11 cellular contexts compared by ENCODE assay signal in genomic region chr2:64943387-64944150, GRCh38. TPM values are rescaled to one million over a fixed set of nuclear protein-coding genes. Genes with fewer than 3 reads are reported as not detected.
DNase-seq lines count a peak whose midpoint lies in the region; ATAC-seq and TF ChIP-seq lines count a peak whose summit lies in the region.
"Had no signal": no experiment of that assay in that cellular context is flagged by ENCODE, and none has a peak within 500 bp of the region (broad histone marks: within the 10 kb centered on the region; RNA-seq: fewer than 3 reads in every experiment).

No MANE protein-coding gene starts in this region.

- H3K4me3 Mint-ChIP-seq in activated CD4-positive, alpha-beta T cell treated with anti-CD3 and anti-CD28 coated beads, Interleukin-2, amount 10 ng/mL, durations not matched to agents 7 days and 5 days, result no peak overlapping the region
- H3K4me3 Mint-ChIP-seq: stimulated activated naive CD8-positive, alpha-beta T cell treated with anti-CD3 and anti-CD28 coated beads, Interleukin-15, Interleukin-2, amounts not matched to agents 100 ng/mL and 50 ng/mL, for 24 hours had no signal

- peak overlapping the region; percentile 78 to 88 (median 86) for H3K27ac ChIP-seq in gastrocnemius medialis

- peak; percentile 13 to 66 for TF ChIP-seq POLR2A in gastrocnemius medialis (IDR thresholded peaks at IDR 0.05)

- H3K27ac Mint-ChIP-seq in activated CD4-positive, alpha-beta T cell treated with anti-CD3 and anti-CD28 coated beads, Interleukin-2, amount 10 ng/mL, durations not matched to agents 7 days and 5 days, result no peak overlapping the region

- H3K36me3 ChIP-seq in gastrocnemius medialis, result no peaks in the 10 kb centered on the region

- no peaks in the 10 kb centered on the region for H3K9me3 ChIP-seq in gastrocnemius medialis

- H3K27me3 Mint-ChIP-seq in activated CD4-positive, alpha-beta T cell treated with anti-CD3 and anti-CD28 coated beads, Interleukin-2, amount 10 ng/mL, durations not matched to agents 7 days and 5 days, result no peaks in the 10 kb centered on the region
- H3K27me3 Mint-ChIP-seq: stimulated activated naive CD8-positive, alpha-beta T cell treated with anti-CD3 and anti-CD28 coated beads, Interleukin-15, Interleukin-2, amounts not matched to agents 100 ng/mL and 50 ng/mL, for 24 hours had no signal

- intact Hi-C loops in Right ventricle myocardium superior (cut with DNase I), result no loop called here
- intact Hi-C loops in gastrocnemius medialis (cut with DNase I; ENCODE audit: low total_unique reads), result loop anchor here (1.0 to 10.0 kb wide), 2 partner anchors 32 to 491 kb away; partner anchors contain the start of gene SPRED2

- POLR2A ChIA-PET in activated CD4-positive, alpha-beta T cell treated with anti-CD3 and anti-CD28 coated beads, Interleukin-2, amount 10 ng/mL, durations not matched to agents 7 days and 5 days (lab: Charles Lee), result no interaction called here

- peak; percentile 98 for DNase-seq in G401 (ENCODE audit: low spot score)
- peak; percentile 90 for DNase-seq in SIG-M5 treated with dmso at 0.1 percent for 504 hours (lab: John Stamatoyannopoulos, UW; ENCODE audit: unreplicated experiment)
- DNase-seq in Right ventricle myocardium superior, result peak; percentile 71
- peak; percentile 90 to 98 for DNase-seq in gastrocnemius medialis
- DNase-seq in stimulated activated naive CD4-positive, alpha-beta T cell treated with Interleukin-2 at 50 U/mL for 16 hours (lab: John Stamatoyannopoulos, UW), result no peak
- DNase-seq in NCI-H1417 treated with DMSO at 0.1 percent for 48 hours (lab: John Stamatoyannopoulos, UW), result no peak
- DNase-seq in activated CD4-positive, alpha-beta T cell treated with anti-CD3 and anti-CD28 coated beads, Interleukin-2, amount 10 ng/mL, durations not matched to agents 7 days and 5 days, result no peak
- DNase-seq: activated CD4-positive, CD25-positive, alpha-beta regulatory T cell treated with anti-CD3 and anti-CD28 coated beads, Interleukin-2, amount 50 U/mL, for 72 hours; NCI-H1930 had no signal

- peaks cover 4% of the 10 kb centered on the region for H3K9me3 Mint-ChIP-seq in activated CD4-positive, alpha-beta T cell treated with anti-CD3 and anti-CD28 coated beads, Interleukin-2, amount 10 ng/mL, durations not matched to agents 7 days and 5 days
- H3K9me3 Mint-ChIP-seq: stimulated activated naive CD8-positive, alpha-beta T cell treated with anti-CD3 and anti-CD28 coated beads, Interleukin-15, Interleukin-2, amounts not matched to agents 100 ng/mL and 50 ng/mL, for 24 hours had no signal

- peaks cover 61% of the 10 kb centered on the region for H3K4me1 Mint-ChIP-seq in activated CD4-positive, alpha-beta T cell treated with anti-CD3 and anti-CD28 coated beads, Interleukin-2, amount 10 ng/mL, durations not matched to agents 7 days and 5 days

- H3K27me3 ChIP-seq in gastrocnemius medialis, result no peaks in the 10 kb centered on the region

- H3K36me3 Mint-ChIP-seq in activated CD4-positive, alpha-beta T cell treated with anti-CD3 and anti-CD28 coated beads, Interleukin-2, amount 10 ng/mL, durations not matched to agents 7 days and 5 days (ENCODE audit: low read depth), result peaks cover 10% of the 10 kb centered on the region

- H3K4me3 ChIP-seq in gastrocnemius medialis, result no peak overlapping the region

- in situ Hi-C loops in G401 (cut with HindIII; ENCODE audit: low sequenced_read_pairs) (no loop called here), gastrocnemius medialis (cut with MboI; ENCODE audit: low sequenced_read_pairs in 4 of 4) (no loop called here)

- ATAC-seq in Right ventricle myocardium superior (ENCODE audit: poor library complexity) (peak; percentile 76), gastrocnemius medialis (peak; percentile 92 to 94), GM19324 (IDR thresholded peaks at IDR 0.05; ENCODE audit: low FRiP score, unreplicated experiment) (no peak)

- CTCF ChIA-PET in activated CD4-positive, alpha-beta T cell treated with anti-CD3 and anti-CD28 coated beads, Interleukin-2, amount 10 ng/mL, durations not matched to agents 7 days and 5 days (lab: Charles Lee), result interaction anchor here (0.7 to 1.7 kb wide), 7 partner anchors 10 to 278 kb away, joined by 3 to 4 read pairs (median 3); no protein-coding TSS in a partner anchor

- H3K4me1 ChIP-seq in gastrocnemius medialis, result peaks cover 36 to 39% of the 10 kb centered on the region in 2 donors

- no peak for TF ChIP-seq CTCF in gastrocnemius medialis (IDR thresholded peaks at IDR 0.05 in 4 of 5, conservative IDR thresholded peaks at IDR 0.05 in 1 of 5)

RNA-seq across cellular contexts. Expression of gene SLC1A4, which starts 45.6 kb away (rescaled TPM):
- total RNA-seq in G401 (2014; rRNA removed; shearing (Covaris generic)), result 2.8 and 3.6 TPM in 2 replicates
- total RNA-seq in Right ventricle myocardium superior, result 3.5 TPM
- total RNA-seq in gastrocnemius medialis, result 10 to 100 TPM in 3 of 4 donors, 1 to 10 TPM in 1; 5.4 to 54.1 (median 14.1) TPM
- total RNA-seq in activated CD4-positive, alpha-beta T cell treated with anti-CD3 and anti-CD28 coated beads, Interleukin-2, amount 10 ng/mL, durations not matched to agents 7 days and 5 days, result 10 to 100 TPM; 50.1 to 54.6 TPM

Comparison
In these comparisons a context has a peak if more than half of its experiments do, and no peak if none do; other contexts are left out.
1. DNase-seq: peak in G401 (single experiment), SIG-M5 treated with dmso at 0.1 percent for 504 hours (single experiment), Right ventricle myocardium superior (single experiment) and gastrocnemius medialis (2 of 2); none in stimulated activated naive CD4-positive, alpha-beta T cell treated with Interleukin-2 at 50 U/mL for 16 hours (single experiment), NCI-H1417 treated with DMSO at 0.1 percent for 48 hours (single experiment) and activated CD4-positive, alpha-beta T cell treated with anti-CD3 and anti-CD28 coated beads, Interleukin-2, amount 10 ng/mL, durations not matched to agents 7 days and 5 days (single experiment).